ENCODE assay signal across 7 cellular contexts in genomic region chr1:15684042-15684461, GRCh38. TPM values are rescaled to one million over a fixed set of nuclear protein-coding genes. Genes with fewer than 3 reads are reported as not detected.
DNase-seq lines count a peak whose midpoint lies in the region; ATAC-seq, FAIRE-seq and TF ChIP-seq lines count a peak whose summit lies in the region.

TSS of gene PLEKHM2 (plus strand) at chr1:15684320. CDS start at chr1:15684559, 239 bp downstream.

- H3K36me3 ChIP-seq in GM12878 (ENCODE audit: control insufficient read depth in 2 of 2, insufficient read depth in 2 of 2, low read length in 1 of 2) (no peaks in the 10 kb centered on the region), skeletal muscle satellite cell (ENCODE audit: insufficient read depth, low read length) (no peaks in the 10 kb centered on the region)

- in situ Hi-C loops in GM13976 (cut with MboI; ENCODE audit: low sequenced_read_pairs, unreplicated experiment) (no loop called here), GM12878 (cut with MboI) (no loop called here)

- no peaks in the 10 kb centered on the region for H3K27me3 ChIP-seq in GM12878 (replicated peaks in 1 of 2; ENCODE audit: control insufficient read depth in 2 of 2, insufficient read depth in 2 of 2, low read length in 1 of 2)
- H3K27me3 ChIP-seq in skeletal muscle satellite cell (ENCODE audit: control insufficient read depth, insufficient read depth, low read length) = no peaks in the 10 kb centered on the region

- H3K27ac ChIP-seq in GM12878 (ENCODE audit: control insufficient read depth, insufficient read depth) = peak within 1 kb of the TSS; percentile 91

- H3K9ac ChIP-seq in GM12878 (ENCODE audit: control insufficient read depth, insufficient read depth, low read length) (peak within 1 kb of the TSS; percentile 96), skeletal muscle satellite cell (ENCODE audit: low read depth, low read length) (peak within 1 kb of the TSS; percentile 99)

- no peaks in the 10 kb centered on the region for H3K36me3 Mint-ChIP-seq in T-helper 17 cell (ENCODE audit: low read depth)

- CTCF ChIA-PET in GM12878 (lab: Yijun Ruan, JAX) = interaction anchor here (2.7 kb wide), 1 partner anchor 12 kb away, joined by 23 read pairs; no protein-coding TSS in a partner anchor

- RAD21 ChIA-PET in GM12878 (lab: Charles Lee; ENCODE audit: unreplicated experiment) = interaction anchor here (3.0 kb wide), 1 partner anchor 14 kb away, joined by 16 read pairs; no protein-coding TSS in a partner anchor

- WGBS in GM12878 (ENCODE audit: insufficient coverage, insufficient replicate concordance, low lambda C conversion rate, missing lambda C conversion rate) = 0% methylated on average over 22 of the region's 52 CpGs

- peak; percentile 78 for ATAC-seq in HG03280 (IDR thresholded peaks at IDR 0.05; ENCODE audit: unreplicated experiment)
- ATAC-seq in T-helper 17 cell = peak; percentile 82
- peak; percentile 81 for ATAC-seq in GM12878
- ATAC-seq in GM18502 (IDR thresholded peaks at IDR 0.05; ENCODE audit: poor library complexity, unreplicated experiment) = no peak

- H3K4me3 Mint-ChIP-seq in T-helper 17 cell = peak within 1 kb of the TSS; percentile 91

- POLR2A ChIA-PET in GM12878 (lab: Charles Lee) = interaction anchor here (1.2 to 2.8 kb wide), 2 partner anchors 12 to 66 kb away, joined by 7 to 22 read pairs; partner anchors contain the start of gene DDI2

- no peaks in the 10 kb centered on the region for H4K20me1 ChIP-seq in GM12878 (ENCODE audit: control insufficient read depth, insufficient read depth)

- no peak for TF ChIP-seq EP300 in GM12878 (IDR thresholded peaks at IDR 0.05; ENCODE audit: borderline replicate concordance in 1 of 2, control insufficient read depth in 1 of 2, low read depth in 2 of 2, low read length in 2 of 2)

- H2AFZ ChIP-seq in GM12878 (ENCODE audit: control insufficient read depth, low read depth, low read length) = peak within 1 kb of the TSS; percentile 80

- no peak for FAIRE-seq in GM12878 (lab: Jason Lieb, UNC)

- no peaks in the 10 kb centered on the region for H3K9me3 ChIP-seq in T-helper 17 cell (ENCODE audit: control insufficient read depth, low read length, poor library complexity, severe bottlenecking)
- no peaks in the 10 kb centered on the region; the same call in 2 of the 3 replicates for H3K9me3 ChIP-seq in GM12878 (replicated peaks; ENCODE audit: control insufficient read depth, insufficient read depth, low read length)
- H3K9me3 ChIP-seq in skeletal muscle satellite cell (replicated peaks; ENCODE audit: low read length) = no peaks in the 10 kb centered on the region

- H3K4me3 ChIP-seq in GM12878 (peak within 1 kb of the TSS; percentile 100), iPS-11a (ENCODE audit: low read depth, low read length) (peak within 1 kb of the TSS; percentile 55), skeletal muscle satellite cell (ENCODE audit: low read length) (peak within 1 kb of the TSS; percentile 86)

- H3K4me1 Mint-ChIP-seq in T-helper 17 cell = peaks cover 28% of the 10 kb centered on the region

- H3K27me3 Mint-ChIP-seq in T-helper 17 cell = no peaks in the 10 kb centered on the region

- peak within 1 kb of the TSS; percentile 90 for H3K4me2 ChIP-seq in GM12878 (ENCODE audit: control insufficient read depth, insufficient read depth)
- peak within 1 kb of the TSS; percentile 92 for H3K4me2 ChIP-seq in skeletal muscle satellite cell (ENCODE audit: low read length)

- no peak for TF ChIP-seq CTCF in GM13976 (IDR thresholded peaks at IDR 0.05; ENCODE audit: borderline replicate concordance, control extremely low read depth, extremely low read depth, insufficient read depth, missing control alignments)
- no peak for TF ChIP-seq CTCF in GM12878 (IDR thresholded peaks at IDR 0.05 in 2 of 3, conservative IDR thresholded peaks at IDR 0.05 in 1 of 3; ENCODE audit: control insufficient read depth in 2 of 3, extremely low read depth in 1 of 3, insufficient read depth in 1 of 3, low read depth in 3 of 3, low read length in 3 of 3)

- intact Hi-C loops in GM12878 (cut with micrococcal nuclease; ENCODE audit: unreplicated experiment) = no loop called here

- H3K79me2 ChIP-seq in GM12878 (ENCODE audit: control insufficient read depth, insufficient read depth, low read length) = peaks cover 41% of the 10 kb centered on the region

- H3K27ac Mint-ChIP-seq in T-helper 17 cell = peak within 1 kb of the TSS; percentile 87

- peaks cover 2% of the 10 kb centered on the region for H3K4me1 ChIP-seq in GM12878 (ENCODE audit: control insufficient read depth, insufficient read depth, low read length)
- peaks cover 36% of the 10 kb centered on the region for H3K4me1 ChIP-seq in skeletal muscle satellite cell (ENCODE audit: control insufficient read depth, insufficient read depth, low read length)

- SMC1A ChIA-PET in GM12878 (lab: Charles Lee; ENCODE audit: uncharacterized antibody, unreplicated experiment) = interaction anchor here (1.9 kb wide), 1 partner anchor 9 kb away, joined by 9 read pairs; no protein-coding TSS in a partner anchor

- BruUV-seq in GM12878 (replicated peaks; lab: Mats Ljungman, UMichigan) = no TSS peak

- no peak for TF ChIP-seq RAD21 in GM12878 (IDR thresholded peaks at IDR 0.05; ENCODE audit: insufficient read depth, low read depth, low read length)

- DNase-seq in GM13976 (ENCODE audit: low spot score) (peak; percentile 90), T-helper 17 cell (peak; percentile 28 to 47 (median 38)), GM12878 (ENCODE audit: low read depth, low spot score) (no peak)

- peak; percentile 76 for TF ChIP-seq POLR2A in GM12878 (IDR thresholded peaks at IDR 0.05; ENCODE audit: low read depth, low read length)

TF ChIP-seq in GM12878, 131 proteins besides CTCF, POLR2A, EP300 and RAD21 (continues in another document):
- no peak for TF ChIP-seq SUZ12 (IDR thresholded peaks at IDR 0.05; ENCODE audit: unreplicated experiment)
- TF ChIP-seq MLLT1 (IDR thresholded peaks at IDR 0.05) = no peak
- no peak for TF ChIP-seq FOS (IDR thresholded peaks at IDR 0.05; ENCODE audit: borderline replicate concordance, extremely low read depth, insufficient read length)
- 0 out of 4 replicates have a peak, but pooled peaks of 1 of the 2 experiments have one; percentile 6 for TF ChIP-seq SRF (IDR thresholded peaks at IDR 0.05; ENCODE audit: low read depth in 2 of 2, low read length in 2 of 2)
- no peak for TF ChIP-seq ELK1 (IDR thresholded peaks at IDR 0.05; ENCODE audit: low read depth, low read length)
- no peak for TF ChIP-seq CBX3 (IDR thresholded peaks at IDR 0.05; ENCODE audit: borderline replicate concordance, low read depth)
- TF ChIP-seq IKZF1 (conservative IDR thresholded peaks at IDR 0.05) = no peak
- TF ChIP-seq EED (IDR thresholded peaks at IDR 0.05; ENCODE audit: low read depth) = no peak
- no peak for TF ChIP-seq CEBPB (IDR thresholded peaks at IDR 0.05; ENCODE audit: borderline replicate concordance in 1 of 2, low read depth in 2 of 2, low read length in 2 of 2)
- no peak for TF ChIP-seq IKZF2 (IDR thresholded peaks at IDR 0.05)
- TF ChIP-seq TBL1XR1 (IDR thresholded peaks at IDR 0.05; ENCODE audit: low read depth, low read length) = no peak

RNA-seq across cellular contexts. Expression of gene PLEKHM2, which starts in this region (rescaled TPM):
- total RNA-seq in T-helper 17 cell (10 to 100 TPM; 54.8 to 72.8 TPM), GM12878 (2014; rRNA removed) (20.9 and 25.8 TPM in 2 replicates), GM12878 (2014; rRNA removed; fragmentation: Illumina TruSeq; extraction: Trizol) (14.0 and 18.3 TPM in 2 replicates), GM12878 (2021) (48.9 and 55.2 TPM in 2 replicates)
- 27.6 and 32.4 TPM in 2 replicates for total RNA-seq in GM12878 (2013; cell fraction: nucleolus; rRNA removed)
- polyA plus RNA-seq in GM12878 (2011; ENCODE audit: low read depth) = 12.7 TPM
- polyA plus RNA-seq in GM12878 (2011; rRNA removed) (15.9 and 41.0 TPM in 2 replicates), GM12878 (2014; fragmentation: Illumina TruSeq; extraction: Trizol) (7.4 and 20.2 TPM in 2 replicates), GM12878 (2014; fragmentation: Nextera tagmentation; extraction: Ambion mirVana) (under 1 TPM; 0.37 to 0.53 TPM), GM12878 (2014; rRNA removed) (38.6 and 47.2 TPM in 2 replicates), GM12878 (2016; fragmentation: Nextera tagmentation; extraction: Ambion mirVana) (1 to 10 TPM; 6.8 to 7.9 TPM)
- 41.6 and 44.7 TPM in 2 replicates for polyA plus RNA-seq in GM12878 (2011; cell fraction: cytosol; rRNA removed)
- 104 and 109 TPM in 2 replicates for polyA plus RNA-seq in GM12878 (2011; cell fraction: nucleus; rRNA removed)
- polyA plus RNA-seq in GM12878 (2012) = 28.8 and 32.5 TPM in 2 replicates
- 21.9 and 39.1 TPM in 2 replicates for polyA minus RNA-seq in GM12878 (2011; rRNA and poly(A)+ RNA removed)
- 22.9 and 24.8 TPM in 2 replicates for polyA minus RNA-seq in GM12878 (2011; cell fraction: cytosol; rRNA and poly(A)+ RNA removed)
- 12.6 and 18.6 TPM in 2 replicates for polyA minus RNA-seq in GM12878 (2011; cell fraction: nucleus; rRNA and poly(A)+ RNA removed)
- total RNA-seq in skeletal muscle satellite cell (2012; rRNA removed) = 47.6 and 56.3 TPM in 2 replicates
